Comparison of ENCODE assay signal across 2 cellular contexts in the genomic region with DNA sequence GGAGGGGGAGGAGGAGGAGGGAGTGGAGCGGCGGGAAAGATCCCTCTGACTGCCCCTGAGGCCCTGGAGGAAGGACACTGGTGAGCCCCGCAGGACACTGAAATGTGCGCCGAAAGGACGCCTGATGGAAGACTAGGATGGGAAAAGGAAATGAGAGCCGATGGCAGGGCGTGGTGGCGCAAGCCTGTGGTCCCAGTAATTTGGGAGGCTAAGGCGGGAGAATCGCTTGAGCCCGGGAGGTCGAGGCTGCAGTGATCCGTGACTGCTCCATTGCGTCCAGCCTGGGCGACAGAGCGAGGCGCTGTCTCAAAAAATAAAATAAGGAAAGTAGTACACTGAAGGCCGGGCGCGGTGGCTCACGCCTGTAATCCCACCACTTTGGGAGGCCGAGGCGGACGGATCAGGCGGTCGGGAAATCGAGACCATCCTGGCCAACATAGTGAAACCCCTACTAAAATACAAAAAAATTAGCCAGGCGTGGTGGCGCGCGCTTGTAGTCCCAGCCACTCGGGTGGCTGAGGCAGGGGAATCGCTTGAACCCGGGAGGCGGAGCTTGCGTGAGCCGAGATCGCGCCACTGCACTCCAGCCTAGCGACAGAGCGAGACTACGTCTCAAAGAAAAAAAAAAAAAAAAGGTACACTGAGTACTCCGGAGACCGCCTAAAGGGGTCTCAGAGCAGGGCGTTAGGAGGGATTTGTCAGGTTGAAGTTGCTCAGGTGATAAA.
TF ChIP-seq lines count a peak whose summit lies in the region.

No MANE protein-coding gene starts in this region.

TF ChIP-seq in K562, 482 proteins besides CTCF, POLR2A, EP300 and RAD21 (continued from another document and continues in another):
- TF ChIP-seq, protein P1, sequence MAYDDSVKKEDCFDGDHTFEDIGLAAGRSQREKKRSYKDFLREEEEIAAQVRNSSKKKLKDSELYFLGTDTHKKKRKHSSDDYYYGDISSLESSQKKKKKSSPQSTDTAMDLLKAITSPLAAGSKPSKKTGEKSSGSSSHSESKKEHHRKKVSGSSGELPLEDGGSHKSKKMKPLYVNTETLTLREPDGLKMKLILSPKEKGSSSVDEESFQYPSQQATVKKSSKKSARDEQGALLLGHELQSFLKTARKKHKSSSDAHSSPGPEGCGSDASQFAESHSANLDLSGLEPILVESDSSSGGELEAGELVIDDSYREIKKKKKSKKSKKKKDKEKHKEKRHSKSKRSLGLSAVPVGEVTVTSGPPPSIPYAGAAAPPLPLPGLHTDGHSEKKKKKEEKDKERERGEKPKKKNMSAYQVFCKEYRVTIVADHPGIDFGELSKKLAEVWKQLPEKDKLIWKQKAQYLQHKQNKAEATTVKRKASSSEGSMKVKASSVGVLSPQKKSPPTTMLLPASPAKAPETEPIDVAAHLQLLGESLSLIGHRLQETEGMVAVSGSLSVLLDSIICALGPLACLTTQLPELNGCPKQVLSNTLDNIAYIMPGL (CRISPR knock-in tag; IDR thresholded peaks at IDR 0.05), result 0 out of 2 replicates have a peak, but pooled peaks have one; percentile 31
- TF ChIP-seq KDM5B (IDR thresholded peaks at IDR 0.05; ENCODE audit: insufficient replicate concordance, low read depth, low read length), result peak; percentile 30
- TF ChIP-seq, protein P2, sequence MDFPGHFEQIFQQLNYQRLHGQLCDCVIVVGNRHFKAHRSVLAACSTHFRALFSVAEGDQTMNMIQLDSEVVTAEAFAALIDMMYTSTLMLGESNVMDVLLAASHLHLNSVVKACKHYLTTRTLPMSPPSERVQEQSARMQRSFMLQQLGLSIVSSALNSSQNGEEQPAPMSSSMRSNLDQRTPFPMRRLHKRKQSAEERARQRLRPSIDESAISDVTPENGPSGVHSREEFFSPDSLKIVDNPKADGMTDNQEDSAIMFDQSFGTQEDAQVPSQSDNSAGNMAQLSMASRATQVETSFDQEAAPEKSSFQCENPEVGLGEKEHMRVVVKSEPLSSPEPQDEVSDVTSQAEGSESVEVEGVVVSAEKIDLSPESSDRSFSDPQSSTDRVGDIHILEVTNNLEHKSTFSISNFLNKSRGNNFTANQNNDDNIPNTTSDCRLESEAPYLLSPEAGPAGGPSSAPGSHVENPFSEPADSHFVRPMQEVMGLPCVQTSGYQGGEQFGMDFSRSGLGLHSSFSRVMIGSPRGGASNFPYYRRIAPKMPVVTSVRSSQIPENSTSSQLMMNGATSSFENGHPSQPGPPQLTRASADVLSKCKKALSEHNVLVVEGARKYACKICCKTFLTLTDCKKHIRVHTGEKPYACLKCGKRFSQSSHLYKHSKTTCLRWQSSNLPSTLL (IDR thresholded peaks at IDR 0.05), result no peak
- TF ChIP-seq SIN3B (IDR thresholded peaks at IDR 0.05; ENCODE audit: low read depth), result no peak
- no peak for TF ChIP-seq SRSF9 (IDR thresholded peaks at IDR 0.05; ENCODE audit: borderline replicate concordance, low read depth, low read length)
- TF ChIP-seq, protein P3, sequence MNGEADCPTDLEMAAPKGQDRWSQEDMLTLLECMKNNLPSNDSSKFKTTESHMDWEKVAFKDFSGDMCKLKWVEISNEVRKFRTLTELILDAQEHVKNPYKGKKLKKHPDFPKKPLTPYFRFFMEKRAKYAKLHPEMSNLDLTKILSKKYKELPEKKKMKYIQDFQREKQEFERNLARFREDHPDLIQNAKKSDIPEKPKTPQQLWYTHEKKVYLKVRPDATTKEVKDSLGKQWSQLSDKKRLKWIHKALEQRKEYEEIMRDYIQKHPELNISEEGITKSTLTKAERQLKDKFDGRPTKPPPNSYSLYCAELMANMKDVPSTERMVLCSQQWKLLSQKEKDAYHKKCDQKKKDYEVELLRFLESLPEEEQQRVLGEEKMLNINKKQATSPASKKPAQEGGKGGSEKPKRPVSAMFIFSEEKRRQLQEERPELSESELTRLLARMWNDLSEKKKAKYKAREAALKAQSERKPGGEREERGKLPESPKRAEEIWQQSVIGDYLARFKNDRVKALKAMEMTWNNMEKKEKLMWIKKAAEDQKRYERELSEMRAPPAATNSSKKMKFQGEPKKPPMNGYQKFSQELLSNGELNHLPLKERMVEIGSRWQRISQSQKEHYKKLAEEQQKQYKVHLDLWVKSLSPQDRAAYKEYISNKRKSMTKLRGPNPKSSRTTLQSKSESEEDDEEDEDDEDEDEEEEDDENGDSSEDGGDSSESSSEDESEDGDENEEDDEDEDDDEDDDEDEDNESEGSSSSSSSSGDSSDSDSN (IDR thresholded peaks at IDR 0.05; ENCODE audit: borderline replicate concordance in 1 of 2, low read depth in 2 of 2, low read length in 2 of 2), result no peak
- TF ChIP-seq, protein P4, sequence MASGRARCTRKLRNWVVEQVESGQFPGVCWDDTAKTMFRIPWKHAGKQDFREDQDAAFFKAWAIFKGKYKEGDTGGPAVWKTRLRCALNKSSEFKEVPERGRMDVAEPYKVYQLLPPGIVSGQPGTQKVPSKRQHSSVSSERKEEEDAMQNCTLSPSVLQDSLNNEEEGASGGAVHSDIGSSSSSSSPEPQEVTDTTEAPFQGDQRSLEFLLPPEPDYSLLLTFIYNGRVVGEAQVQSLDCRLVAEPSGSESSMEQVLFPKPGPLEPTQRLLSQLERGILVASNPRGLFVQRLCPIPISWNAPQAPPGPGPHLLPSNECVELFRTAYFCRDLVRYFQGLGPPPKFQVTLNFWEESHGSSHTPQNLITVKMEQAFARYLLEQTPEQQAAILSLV (tag; IDR thresholded peaks at IDR 0.05), result 0 out of 2 replicates have a peak, but pooled peaks have one; percentile 27
- TF ChIP-seq, protein P5, sequence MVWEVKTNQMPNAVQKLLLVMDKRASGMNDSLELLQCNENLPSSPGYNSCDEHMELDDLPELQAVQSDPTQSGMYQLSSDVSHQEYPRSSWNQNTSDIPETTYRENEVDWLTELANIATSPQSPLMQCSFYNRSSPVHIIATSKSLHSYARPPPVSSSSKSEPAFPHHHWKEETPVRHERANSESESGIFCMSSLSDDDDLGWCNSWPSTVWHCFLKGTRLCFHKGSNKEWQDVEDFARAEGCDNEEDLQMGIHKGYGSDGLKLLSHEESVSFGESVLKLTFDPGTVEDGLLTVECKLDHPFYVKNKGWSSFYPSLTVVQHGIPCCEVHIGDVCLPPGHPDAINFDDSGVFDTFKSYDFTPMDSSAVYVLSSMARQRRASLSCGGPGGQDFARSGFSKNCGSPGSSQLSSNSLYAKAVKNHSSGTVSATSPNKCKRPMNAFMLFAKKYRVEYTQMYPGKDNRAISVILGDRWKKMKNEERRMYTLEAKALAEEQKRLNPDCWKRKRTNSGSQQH (CRISPR knock-in tag; IDR thresholded peaks at IDR 0.05), result peak; percentile 48; the same call in 1 of the 2 replicates
- no peak for TF ChIP-seq ZNF431 (CRISPR knock-in tag; IDR thresholded peaks at IDR 0.05)

TF ChIP-seq in HepG2, 621 proteins besides CTCF, POLR2A, EP300 and RAD21 (continued from another document and continues in another):
- TF ChIP-seq, protein P6, sequence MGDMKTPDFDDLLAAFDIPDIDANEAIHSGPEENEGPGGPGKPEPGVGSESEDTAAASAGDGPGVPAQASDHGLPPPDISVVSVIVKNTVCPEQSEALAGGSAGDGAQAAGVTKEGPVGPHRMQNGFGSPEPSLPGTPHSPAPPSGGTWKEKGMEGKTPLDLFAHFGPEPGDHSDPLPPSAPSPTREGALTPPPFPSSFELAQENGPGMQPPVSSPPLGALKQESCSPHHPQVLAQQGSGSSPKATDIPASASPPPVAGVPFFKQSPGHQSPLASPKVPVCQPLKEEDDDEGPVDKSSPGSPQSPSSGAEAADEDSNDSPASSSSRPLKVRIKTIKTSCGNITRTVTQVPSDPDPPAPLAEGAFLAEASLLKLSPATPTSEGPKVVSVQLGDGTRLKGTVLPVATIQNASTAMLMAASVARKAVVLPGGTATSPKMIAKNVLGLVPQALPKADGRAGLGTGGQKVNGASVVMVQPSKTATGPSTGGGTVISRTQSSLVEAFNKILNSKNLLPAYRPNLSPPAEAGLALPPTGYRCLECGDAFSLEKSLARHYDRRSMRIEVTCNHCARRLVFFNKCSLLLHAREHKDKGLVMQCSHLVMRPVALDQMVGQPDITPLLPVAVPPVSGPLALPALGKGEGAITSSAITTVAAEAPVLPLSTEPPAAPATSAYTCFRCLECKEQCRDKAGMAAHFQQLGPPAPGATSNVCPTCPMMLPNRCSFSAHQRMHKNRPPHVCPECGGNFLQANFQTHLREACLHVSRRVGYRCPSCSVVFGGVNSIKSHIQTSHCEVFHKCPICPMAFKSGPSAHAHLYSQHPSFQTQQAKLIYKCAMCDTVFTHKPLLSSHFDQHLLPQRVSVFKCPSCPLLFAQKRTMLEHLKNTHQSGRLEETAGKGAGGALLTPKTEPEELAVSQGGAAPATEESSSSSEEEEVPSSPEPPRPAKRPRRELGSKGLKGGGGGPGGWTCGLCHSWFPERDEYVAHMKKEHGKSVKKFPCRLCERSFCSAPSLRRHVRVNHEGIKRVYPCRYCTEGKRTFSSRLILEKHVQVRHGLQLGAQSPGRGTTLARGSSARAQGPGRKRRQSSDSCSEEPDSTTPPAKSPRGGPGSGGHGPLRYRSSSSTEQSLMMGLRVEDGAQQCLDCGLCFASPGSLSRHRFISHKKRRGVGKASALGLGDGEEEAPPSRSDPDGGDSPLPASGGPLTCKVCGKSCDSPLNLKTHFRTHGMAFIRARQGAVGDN (CRISPR knock-in tag; IDR thresholded peaks at IDR 0.05), result peak; percentile 6; the same call in 1 of the 2 replicates
- TF ChIP-seq YEATS2 (CRISPR knock-in tag; IDR thresholded peaks at IDR 0.05; ENCODE audit: borderline replicate concordance) (no peak), MXD4 (CRISPR knock-in tag; IDR thresholded peaks at IDR 0.05) (no peak), HNF4G (IDR thresholded peaks at IDR 0.05; ENCODE audit: borderline replicate concordance, low read depth, low read length) (no peak), HNF4G (CRISPR knock-in tag; IDR thresholded peaks at IDR 0.05; ENCODE audit: borderline replicate concordance, low read depth) (no peak), ZNF343 (CRISPR knock-in tag; IDR thresholded peaks at IDR 0.05) (0 out of 2 replicates have a peak, but pooled peaks have one; percentile 0), ZNF607 (CRISPR knock-in tag; IDR thresholded peaks at IDR 0.05; ENCODE audit: borderline replicate concordance) (no peak), KMT2A (CRISPR knock-in tag; IDR thresholded peaks at IDR 0.05) (no peak; the same call in 1 of the 2 replicates), NFKB2 (CRISPR knock-in tag; IDR thresholded peaks at IDR 0.05; ENCODE audit: borderline replicate concordance) (no peak), THYN1 (CRISPR knock-in tag; IDR thresholded peaks at IDR 0.05; ENCODE audit: borderline replicate concordance, low read depth) (0 out of 2 replicates have a peak, but pooled peaks have one; percentile 37), KDM2A (CRISPR knock-in tag; IDR thresholded peaks at IDR 0.05; ENCODE audit: borderline replicate concordance, low read depth) (0 out of 2 replicates have a peak, but pooled peaks have one; percentile 0), ZNF839 (CRISPR knock-in tag; IDR thresholded peaks at IDR 0.05; ENCODE audit: borderline replicate concordance) (no peak), ATRX (CRISPR knock-in tag; IDR thresholded peaks at IDR 0.05; ENCODE audit: borderline replicate concordance) (no peak), TOPORS (CRISPR knock-in tag; IDR thresholded peaks at IDR 0.05) (peak; percentile 68), HOXD1 (CRISPR knock-in tag; IDR thresholded peaks at IDR 0.05) (no peak), JDP2 (CRISPR knock-in tag; IDR thresholded peaks at IDR 0.05; ENCODE audit: borderline replicate concordance) (no peak), ZBTB20 (CRISPR knock-in tag; IDR thresholded peaks at IDR 0.05; ENCODE audit: borderline replicate concordance, low read depth) (peak; percentile 7; the same call in 1 of the 2 replicates), HDAC2 (CRISPR knock-in tag; IDR thresholded peaks at IDR 0.05) (no peak), HOXA3 (CRISPR knock-in tag; IDR thresholded peaks at IDR 0.05) (no peak), ZNF768 (CRISPR knock-in tag; IDR thresholded peaks at IDR 0.05) (no peak), ESRRA (CRISPR knock-in tag; IDR thresholded peaks at IDR 0.05; ENCODE audit: low read depth) (no peak), ZMAT3 (CRISPR knock-in tag; conservative IDR thresholded peaks at IDR 0.05) (no peak), BHLHE40 (IDR thresholded peaks at IDR 0.05; ENCODE audit: low read length) (no peak)
- TF ChIP-seq, protein P7, sequence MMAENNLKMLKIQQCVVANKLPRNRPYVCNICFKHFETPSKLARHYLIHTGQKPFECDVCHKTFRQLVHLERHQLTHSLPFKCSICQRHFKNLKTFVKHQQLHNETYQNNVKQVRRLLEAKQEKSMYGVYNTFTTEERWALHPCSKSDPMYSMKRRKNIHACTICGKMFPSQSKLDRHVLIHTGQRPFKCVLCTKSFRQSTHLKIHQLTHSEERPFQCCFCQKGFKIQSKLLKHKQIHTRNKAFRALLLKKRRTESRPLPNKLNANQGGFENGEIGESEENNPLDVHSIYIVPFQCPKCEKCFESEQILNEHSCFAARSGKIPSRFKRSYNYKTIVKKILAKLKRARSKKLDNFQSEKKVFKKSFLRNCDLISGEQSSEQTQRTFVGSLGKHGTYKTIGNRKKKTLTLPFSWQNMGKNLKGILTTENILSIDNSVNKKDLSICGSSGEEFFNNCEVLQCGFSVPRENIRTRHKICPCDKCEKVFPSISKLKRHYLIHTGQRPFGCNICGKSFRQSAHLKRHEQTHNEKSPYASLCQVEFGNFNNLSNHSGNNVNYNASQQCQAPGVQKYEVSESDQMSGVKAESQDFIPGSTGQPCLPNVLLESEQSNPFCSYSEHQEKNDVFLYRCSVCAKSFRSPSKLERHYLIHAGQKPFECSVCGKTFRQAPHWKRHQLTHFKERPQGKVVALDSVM (CRISPR knock-in tag; IDR thresholded peaks at IDR 0.05), result peak; percentile 71; the same call in 1 of the 2 replicates
- TF ChIP-seq, protein P8, sequence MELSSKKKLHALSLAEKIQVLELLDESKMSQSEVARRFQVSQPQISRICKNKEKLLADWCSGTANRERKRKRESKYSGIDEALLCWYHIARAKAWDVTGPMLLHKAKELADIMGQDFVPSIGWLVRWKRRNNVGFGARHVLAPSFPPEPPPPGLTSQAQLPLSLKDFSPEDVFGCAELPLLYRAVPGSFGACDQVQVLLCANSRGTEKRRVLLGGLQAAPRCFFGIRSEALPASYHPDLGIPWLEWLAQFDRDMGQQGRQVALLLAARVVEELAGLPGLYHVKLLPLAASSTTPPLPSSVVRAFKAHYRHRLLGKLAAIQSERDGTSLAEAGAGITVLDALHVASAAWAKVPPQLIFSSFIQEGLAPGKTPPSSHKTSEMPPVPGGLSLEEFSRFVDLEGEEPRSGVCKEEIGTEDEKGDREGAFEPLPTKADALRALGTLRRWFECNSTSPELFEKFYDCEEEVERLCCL (CRISPR knock-in tag; IDR thresholded peaks at IDR 0.05; ENCODE audit: borderline replicate concordance), result no peak
- TF ChIP-seq, protein P9, sequence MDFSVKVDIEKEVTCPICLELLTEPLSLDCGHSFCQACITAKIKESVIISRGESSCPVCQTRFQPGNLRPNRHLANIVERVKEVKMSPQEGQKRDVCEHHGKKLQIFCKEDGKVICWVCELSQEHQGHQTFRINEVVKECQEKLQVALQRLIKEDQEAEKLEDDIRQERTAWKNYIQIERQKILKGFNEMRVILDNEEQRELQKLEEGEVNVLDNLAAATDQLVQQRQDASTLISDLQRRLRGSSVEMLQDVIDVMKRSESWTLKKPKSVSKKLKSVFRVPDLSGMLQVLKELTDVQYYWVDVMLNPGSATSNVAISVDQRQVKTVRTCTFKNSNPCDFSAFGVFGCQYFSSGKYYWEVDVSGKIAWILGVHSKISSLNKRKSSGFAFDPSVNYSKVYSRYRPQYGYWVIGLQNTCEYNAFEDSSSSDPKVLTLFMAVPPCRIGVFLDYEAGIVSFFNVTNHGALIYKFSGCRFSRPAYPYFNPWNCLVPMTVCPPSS (IDR thresholded peaks at IDR 0.05), result no peak
